In genomic region chrX:51144828-51145442, GRCh38 we compare ENCODE assay signal across 9 cellular contexts.
DNase-seq lines count a peak whose midpoint lies in the region; ATAC-seq, FAIRE-seq and TF ChIP-seq lines count a peak whose summit lies in the region.
"Had no signal": no experiment of that assay in that cellular context is flagged by ENCODE, and none has a peak within 500 bp of the region (broad histone marks: within the 10 kb centered on the region; RNA-seq: fewer than 3 reads in every experiment).

No MANE protein-coding gene starts in this region.

- H3K36me3 Mint-ChIP-seq in activated naive CD4-positive, alpha-beta T cell treated with anti-CD3 and anti-CD28 coated beads, Interleukin-2, amount 50 U/mL, for 72 hours: no peaks in the 10 kb centered on the region

- H3K36me3 ChIP-seq in heart left ventricle: no peaks in the 10 kb centered on the region
- H3K36me3 ChIP-seq in kidney (ENCODE audit: control insufficient read depth in 1 of 2, insufficient read depth in 2 of 2, low read length in 2 of 2): no peaks in the 10 kb centered on the region
- no peaks in the 10 kb centered on the region for H3K36me3 ChIP-seq in testis (ENCODE audit: low read depth, missing control alignments)
- H3K36me3 ChIP-seq in gastroesophageal sphincter: no peaks in the 10 kb centered on the region

- TF ChIP-seq POLR2A in heart left ventricle (IDR thresholded peaks at IDR 0.05) (no peak), testis (IDR thresholded peaks at IDR 0.05) (no peak), gastroesophageal sphincter (IDR thresholded peaks at IDR 0.05) (no peak)

- peaks cover 0 to 9% of the 10 kb centered on the region in 2 donors for H3K9me3 Mint-ChIP-seq in activated naive CD4-positive, alpha-beta T cell treated with anti-CD3 and anti-CD28 coated beads, Interleukin-2, amount 50 U/mL, for 72 hours

- ATAC-seq in heart left ventricle (no peak), gastroesophageal sphincter (no peak)
- ATAC-seq in activated naive CD4-positive, alpha-beta T cell treated with anti-CD3 and anti-CD28 coated beads, Interleukin-2, amount 50 U/mL, for 72 hours: peak; percentile 38 to 49

- H3K9me3 ChIP-seq in heart left ventricle (no peaks in the 10 kb centered on the region), kidney (ENCODE audit: control insufficient read depth in 1 of 2, low read length in 2 of 2) (no peaks in the 10 kb centered on the region), testis (no peaks in the 10 kb centered on the region), gastroesophageal sphincter (no peaks in the 10 kb centered on the region)

- H3K4me3 ChIP-seq in heart left ventricle (no peak overlapping the region), HFF-Myc (replicated peaks; ENCODE audit: low read depth, low read length) (no peak overlapping the region), kidney (ENCODE audit: low read length in 2 of 2) (no peak overlapping the region), testis (no peak overlapping the region), gastroesophageal sphincter (no peak overlapping the region)

- DNase-seq in heart left ventricle (no peak), cardiac septum (ENCODE audit: low spot score) (no peak), HFF-Myc (ENCODE audit: extremely low read depth, low read depth) (no peak), NCI-H2171 treated with DMSO at 0.1 percent for 48 hours (lab: John Stamatoyannopoulos, UW) (peak; percentile 23), kidney (no peak), testis (peak; percentile 53)
- DNase-seq in activated naive CD4-positive, alpha-beta T cell treated with anti-CD3 and anti-CD28 coated beads, Interleukin-2, amount 50 U/mL, for 72 hours (ENCODE audit: low spot score in 2 of 2): peak in 1 of 2 donors; percentile 21

- no peak overlapping the region for H3K9ac ChIP-seq in kidney (ENCODE audit: low read length in 2 of 2)

- TF ChIP-seq CTCF in heart left ventricle (IDR thresholded peaks at IDR 0.05) (peak; percentile 20 to 57 (median 42)), HFF-Myc (IDR thresholded peaks at IDR 0.05; ENCODE audit: low read depth, low read length, missing control alignments) (peak; percentile 61), kidney (IDR thresholded peaks at IDR 0.05; ENCODE audit: borderline replicate concordance, extremely low read depth, insufficient read depth) (peak; percentile 31), testis (IDR thresholded peaks at IDR 0.05) (peak in 2 of 3 experiments; percentile 29 to 47), gastroesophageal sphincter (IDR thresholded peaks at IDR 0.05) (peak in 1 of 4 experiments; percentile 55)

- H3K27ac ChIP-seq in heart left ventricle (no peak overlapping the region), kidney (ENCODE audit: low read depth in 2 of 2, low read length in 2 of 2) (no peak overlapping the region), testis (no peak overlapping the region), gastroesophageal sphincter (no peak overlapping the region)
- H3K27ac ChIP-seq: epithelial cell of prostate had no signal

- no peaks in the 10 kb centered on the region for H3K4me1 ChIP-seq in heart left ventricle
- no peaks in the 10 kb centered on the region for H3K4me1 ChIP-seq in kidney (ENCODE audit: control insufficient read depth in 1 of 2, insufficient read depth in 1 of 2, low read depth in 1 of 2, low read length in 2 of 2)
- no peaks in the 10 kb centered on the region for H3K4me1 ChIP-seq in testis
- H3K4me1 ChIP-seq in gastroesophageal sphincter: no peaks in the 10 kb centered on the region

- H3K27me3 ChIP-seq in heart left ventricle: peaks cover 0 to 33% (median 0%) of the 10 kb centered on the region in 9 donors
- H3K27me3 ChIP-seq in testis: no peaks in the 10 kb centered on the region
- no peaks in the 10 kb centered on the region for H3K27me3 ChIP-seq in gastroesophageal sphincter

- no peak for TF ChIP-seq EP300 in gastroesophageal sphincter (IDR thresholded peaks at IDR 0.05)

- no peak overlapping the region for H3K27ac Mint-ChIP-seq in activated naive CD4-positive, alpha-beta T cell treated with anti-CD3 and anti-CD28 coated beads, Interleukin-2, amount 50 U/mL, for 72 hours

- FAIRE-seq in kidney (lab: Jason Lieb, UNC): no peak

- WGBS in heart left ventricle, 4 donors: 29 to 39% (median 37%) methylated on average over 3 of the region's 3 CpGs
- WGBS in testis, 2 donors: 39 to 44% methylated on average over 2 to 3 of the region's 3 CpGs
- WGBS in gastroesophageal sphincter (ENCODE audit: low coverage in 1 of 2), 2 donors: no CpG with 5 or more reads among the region's 3 CpGs

- intact Hi-C loops in heart left ventricle (cut with DNase I): loop anchor here in 3 of 10 donors (10.0 kb wide), 2 partner anchors 310 to 320 kb away; no protein-coding TSS in a partner anchor
- intact Hi-C loops in cardiac septum (cut with DNase I): loop anchor here (10.0 kb wide), 1 partner anchor 310 kb away; no protein-coding TSS in a partner anchor
- intact Hi-C loops in kidney (cut with DNase I): no loop called here
- intact Hi-C loops in testis (cut with DNase I; ENCODE audit: low total_unique reads): no loop called here

Comparison
In these comparisons a context has a peak if more than half of its experiments do, and no peak if none do; other contexts are left out.
1. ATAC-seq: peak in activated naive CD4-positive, alpha-beta T cell treated with anti-CD3 and anti-CD28 coated beads, Interleukin-2, amount 50 U/mL, for 72 hours (2 of 2); none in heart left ventricle (0 of 4) and gastroesophageal sphincter (single experiment).
2. DNase-seq: peak in NCI-H2171 treated with DMSO at 0.1 percent for 48 hours (single experiment) and testis (single experiment); none in heart left ventricle (0 of 5), cardiac septum (single experiment), HFF-Myc (single experiment) and kidney (single experiment).